Comparison of ENCODE assay signal across 9 cellular contexts in genomic region chr14:23093993-23094665, GRCh38. TPM values are rescaled to one million over a fixed set of nuclear protein-coding genes. Genes with fewer than 3 reads are reported as not detected.
A peak's percentile ranks its signal among the peaks of the same experiment; 100 is the strongest.
DNase-seq lines count a peak whose midpoint lies in the region; ATAC-seq, FAIRE-seq and TF ChIP-seq lines count a peak whose summit lies in the region.
"Had no signal": no experiment of that assay in that cellular context is flagged by ENCODE, and none has a peak within 500 bp of the region (broad histone marks: within the 10 kb centered on the region; RNA-seq: fewer than 3 reads in every experiment).

No MANE protein-coding gene starts in this region.

- TF ChIP-seq CTCF in 22Rv1 (IDR thresholded peaks at IDR 0.05) (no peak; the same call in 1 of the 2 replicates), astrocyte (IDR thresholded peaks at IDR 0.05; ENCODE audit: insufficient read depth, low read depth, low read length) (peak; percentile 28), liver (IDR thresholded peaks at IDR 0.05; ENCODE audit: low read depth, low read length, missing input control) (no peak)

- H4K20me1 ChIP-seq in astrocyte (ENCODE audit: insufficient read depth, low read length): peaks cover 70% of the 10 kb centered on the region

- peaks cover 21% of the 10 kb centered on the region for H3K36me3 Mint-ChIP-seq in astrocyte (ENCODE audit: low read depth, unreplicated experiment)

- H3K36me3 ChIP-seq in astrocyte (ENCODE audit: insufficient read depth, low read length) (peaks cover 40% of the 10 kb centered on the region), liver (ENCODE audit: control insufficient read depth in 4 of 4, insufficient read depth in 3 of 4, low read depth in 1 of 4, low read length in 3 of 4) (peaks cover 10 to 29% (median 20%) of the 10 kb centered on the region in 4 donors)

- H3K4me1 Mint-ChIP-seq in astrocyte (ENCODE audit: low read depth, unreplicated experiment): peaks cover 39% of the 10 kb centered on the region

- H2AFZ ChIP-seq in astrocyte (ENCODE audit: low read depth, low read length): peak overlapping the region; percentile 99

- TF ChIP-seq RAD21 in liver (IDR thresholded peaks at IDR 0.05): no peak

- no peak overlapping the region for H3K27ac Mint-ChIP-seq in astrocyte (ENCODE audit: unreplicated experiment)

- H3K4me1 ChIP-seq in astrocyte (ENCODE audit: insufficient read depth, low read length): peaks cover 17% of the 10 kb centered on the region
- H3K4me1 ChIP-seq in liver (ENCODE audit: control insufficient read depth in 4 of 4, insufficient read depth in 4 of 4, low read length in 3 of 4): peaks cover 0 to 18% (median 8%) of the 10 kb centered on the region in 4 donors

- FAIRE-seq in astrocyte (lab: Jason Lieb, UNC): no peak

- ATAC-seq in GM21526 (IDR thresholded peaks at IDR 0.05; ENCODE audit: low FRiP score, unreplicated experiment) (peak; percentile 37), GM21390 (IDR thresholded peaks at IDR 0.05; ENCODE audit: unreplicated experiment) (no peak)

- WGBS in liver: under 1% methylated on average over 14 of the region's 14 CpGs

- peak overlapping the region; percentile 92 for H3K27ac ChIP-seq in 22Rv1
- peak overlapping the region; percentile 99 for H3K27ac ChIP-seq in astrocyte (ENCODE audit: low read depth, low read length)
- H3K27ac ChIP-seq in liver (ENCODE audit: low read depth in 1 of 2, low read length in 2 of 2): peak overlapping the region; percentile 88 to 89

- H3K79me2 ChIP-seq in astrocyte (ENCODE audit: insufficient read depth, low read length): peaks cover 91% of the 10 kb centered on the region

- H3K9me3 ChIP-seq in astrocyte (ENCODE audit: insufficient read depth, low read depth, low read length) (no peaks in the 10 kb centered on the region), liver (ENCODE audit: control insufficient read depth in 4 of 4, low read length in 3 of 4) (no peaks in the 10 kb centered on the region)

- H3K27me3 ChIP-seq in astrocyte (ENCODE audit: insufficient read depth, low read length): no peaks in the 10 kb centered on the region
- H3K27me3 ChIP-seq in liver (ENCODE audit: control insufficient read depth in 4 of 4, insufficient read depth in 4 of 4, low read length in 3 of 4): no peaks in the 10 kb centered on the region

- DNase-seq in astrocyte (ENCODE audit: low read depth): no peak
- DNase-seq in NCI-H82 (lab: John Stamatoyannopoulos, UW): no peak
- no peak for DNase-seq in HK-2 (ENCODE audit: unreplicated experiment)
- no peak for DNase-seq in NCI-H446 (lab: John Stamatoyannopoulos, UW)

- no peaks in the 10 kb centered on the region for H3K9me3 Mint-ChIP-seq in astrocyte (ENCODE audit: unreplicated experiment)

- peak overlapping the region; percentile 97 for H3K9ac ChIP-seq in astrocyte (ENCODE audit: low read length)
- H3K9ac ChIP-seq in liver (ENCODE audit: low read depth in 1 of 2, low read length in 2 of 2): peak overlapping the region; percentile 76 to 95

- H3K4me3 Mint-ChIP-seq in astrocyte (ENCODE audit: unreplicated experiment): no peak overlapping the region

- H3K4me3 ChIP-seq in astrocyte (ENCODE audit: insufficient read depth, low read depth, low read length): peak overlapping the region; percentile 93
- H3K4me3 ChIP-seq in liver (ENCODE audit: low read depth in 1 of 3, low read length in 3 of 3): peak overlapping the region; percentile 66 to 100 (median 79)

- peak overlapping the region; percentile 98 for H3K4me2 ChIP-seq in astrocyte (ENCODE audit: low read length)

- no peaks in the 10 kb centered on the region for H3K27me3 Mint-ChIP-seq in astrocyte (ENCODE audit: low read depth, unreplicated experiment)

TF ChIP-seq in liver, 16 proteins besides CTCF, POLR2A, EP300 and RAD21:
- TF ChIP-seq SP1 (IDR thresholded peaks at IDR 0.05) (no peak), ZBTB33 (IDR thresholded peaks at IDR 0.05) (no peak), HNF4G (IDR thresholded peaks at IDR 0.05) (no peak), TAF1 (conservative IDR thresholded peaks at IDR 0.05) (no peak), RXRA (IDR thresholded peaks at IDR 0.05) (no peak), HNF4A (conservative IDR thresholded peaks at IDR 0.05) (no peak), EGR1 (IDR thresholded peaks at IDR 0.05; ENCODE audit: low read depth in 2 of 2) (no peak), NR2F2 (IDR thresholded peaks at IDR 0.05) (no peak), FOXA1 (IDR thresholded peaks at IDR 0.05) (no peak), REST (IDR thresholded peaks at IDR 0.05) (no peak), ATF3 (IDR thresholded peaks at IDR 0.05) (no peak)

RNA-seq across cellular contexts. Expression of gene ACIN1, which starts 0.8 kb away (rescaled TPM):
- total RNA-seq in astrocyte (186 and 208 TPM in 2 replicates), liver (10 to 100 TPM; 49.3 to 50.6 TPM)
- polyA plus RNA-seq in liver: 10 to 100 TPM in 1 of 2 donors, 1 to 10 TPM in 1; 8.1 to 24.9 TPM

RNA-seq across cellular contexts. Expression of gene C14orf119, which starts 1.2 kb away (rescaled TPM):
- total RNA-seq in astrocyte: 79.5 and 83.9 TPM in 2 replicates
- 10 to 100 TPM in 1 of 2 donors, 1 to 10 TPM in 1; 9.0 to 16.1 TPM for total RNA-seq in liver
- polyA plus RNA-seq in liver: 10 to 100 TPM; 19.3 to 27.1 TPM

RNA-seq across cellular contexts. Expression of gene CIROP, which starts 10.7 kb away (rescaled TPM):
- total RNA-seq in astrocyte (not detected in 2 replicates), liver (not detected)
- not detected for polyA plus RNA-seq in liver
- total RNA-seq: left colon had no signal

RNA-seq across cellular contexts. Expression of gene CEBPE, which starts 24.9 kb away (rescaled TPM):
- total RNA-seq in astrocyte: not detected in 2 replicates
- total RNA-seq in liver: 1 to 10 TPM in 1 of 2 donors, under 1 TPM in 1; 0.08 to 4.4 TPM
- polyA plus RNA-seq in liver: under 1 TPM in 1 of 2 donors, not detected in 1; 0.16 TPM
- total RNA-seq: left colon had no signal

RNA-seq across cellular contexts. Expression of gene CDH24, which starts 36.8 kb away (rescaled TPM):
- 17.4 and 22.2 TPM in 2 replicates for total RNA-seq in astrocyte
- total RNA-seq in liver: under 1 TPM; 0.23 to 0.50 TPM
- under 1 TPM in 1 of 2 donors, not detected in 1; 0.38 TPM for polyA plus RNA-seq in liver
